ENCODE assay signal across 8 cellular contexts in the genomic region with DNA sequence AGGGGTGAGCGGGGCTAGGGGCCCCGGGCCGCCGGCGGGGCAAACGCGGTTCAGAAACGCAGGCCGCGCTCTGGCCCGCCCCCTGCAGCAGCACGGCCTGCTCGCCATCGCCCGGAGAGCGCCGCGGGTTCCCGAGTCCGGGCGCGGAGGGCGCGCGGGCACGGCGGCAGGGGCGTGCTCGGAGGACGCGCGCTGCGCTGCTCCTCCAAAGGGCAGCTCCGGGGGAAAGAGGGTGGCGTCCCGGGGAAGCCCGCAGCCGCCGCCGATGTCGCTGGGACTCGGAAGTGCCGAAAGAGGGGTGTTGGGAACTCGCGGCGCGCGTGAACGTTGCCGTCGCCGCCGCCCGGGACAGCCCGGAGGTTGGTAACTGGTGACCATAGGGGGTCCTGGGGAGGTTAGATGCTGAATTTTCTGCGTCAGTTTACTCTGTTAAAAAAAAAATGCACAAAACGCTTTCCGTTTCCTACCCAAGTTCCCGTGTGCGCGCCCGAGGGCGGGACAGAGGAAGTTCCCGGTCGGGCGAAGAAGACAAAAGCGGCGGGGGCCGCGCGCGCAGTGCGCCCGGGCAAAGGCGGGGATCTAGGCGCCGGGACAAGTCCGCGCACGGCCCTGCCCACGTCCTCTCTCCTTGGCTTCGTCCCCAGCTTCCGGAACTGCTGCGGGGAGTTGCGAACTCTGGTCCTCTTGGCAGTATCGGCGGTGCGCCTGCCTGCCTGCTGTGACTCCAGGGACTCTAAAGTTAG. TPM values are rescaled to one million over a fixed set of nuclear protein-coding genes. Genes with fewer than 3 reads are reported as not detected.
DNase-seq lines count a peak whose midpoint lies in the region; ATAC-seq, FAIRE-seq and TF ChIP-seq lines count a peak whose summit lies in the region.

Gene HHAT (plus strand): TSS at position 157 of the 743 bp plus-strand sequence. CDS start 20,074 bp downstream, outside the sequence.

- H3K36me3 ChIP-seq in neuron (ENCODE audit: insufficient read depth, low read length) = no peaks in the 10 kb centered on the region
- no peaks in the 10 kb centered on the region for H3K36me3 ChIP-seq in testis (ENCODE audit: low read depth, missing control alignments)

- TF ChIP-seq CTCF in testis (IDR thresholded peaks at IDR 0.05) = no peak

- H3K4me3 ChIP-seq in neuron (ENCODE audit: low read length) = peak within 1 kb of the TSS; percentile 64
- peak within 1 kb of the TSS; percentile 56 to 88 for H3K4me3 ChIP-seq in testis

- DNase-seq in DMS79 (lab: John Stamatoyannopoulos, UW) (peak; percentile 81), HuH-7.5 (ENCODE audit: low spot score) (peak; percentile 67), RKO (ENCODE audit: low spot score) (peak; percentile 79), frontal cortex (ENCODE audit: low spot score in 2 of 2) (peak; percentile 79 to 81), testis (peak; percentile 80)
- peak in 3 of 4 experiments; percentile 8 to 21 (median 18) for DNase-seq in activated naive CD4-positive, alpha-beta T cell (lab: John Stamatoyannopoulos, UW)

- no peak for FAIRE-seq in frontal cortex (lab: Jason Lieb, UNC)

- no peak for TF ChIP-seq POLR2A in testis (IDR thresholded peaks at IDR 0.05)

- H3K27ac ChIP-seq in testis = peak within 1 kb of the TSS; percentile 71 to 90

- intact Hi-C loops in testis (cut with DNase I; ENCODE audit: low total_unique reads) = no loop called here

- ATAC-seq in GM21528 (IDR thresholded peaks at IDR 0.05; ENCODE audit: low FRiP score, unreplicated experiment) = peak; percentile 64

- H3K9me3 ChIP-seq in neuron (ENCODE audit: low read length) (no peaks in the 10 kb centered on the region), testis (no peaks in the 10 kb centered on the region)

- 1% methylated on average over 32 to 81 of the region's 88 CpGs for WGBS in testis, 2 donors

- H3K27me3 ChIP-seq in neuron (ENCODE audit: insufficient read depth, low read length) = no peaks in the 10 kb centered on the region
- no peaks in the 10 kb centered on the region for H3K27me3 ChIP-seq in testis

- H2AFZ ChIP-seq in neuron (ENCODE audit: low read depth, low read length) = peak within 1 kb of the TSS; percentile 93

- no peaks in the 10 kb centered on the region for H3K4me1 ChIP-seq in neuron (ENCODE audit: insufficient read depth, low read length)
- peaks cover 7% of the 10 kb centered on the region for H3K4me1 ChIP-seq in testis

RNA-seq across cellular contexts. Expression of gene HHAT, which starts in this region (rescaled TPM):
- total RNA-seq in frontal cortex (2.4 TPM), testis (10 to 100 TPM; 23.8 to 24.3 TPM)
- 8.5 TPM for polyA plus RNA-seq in testis (ENCODE audit: insufficient read depth, low read depth, low replicate concordance)

Comparison
In these comparisons a context has a peak if more than half of its experiments do, and no peak if none do; other contexts are left out.
1. Peak in every context shown above with its lines: DNase-seq, ATAC-seq, H3K4me3 ChIP-seq and H3K27ac ChIP-seq.
2. DNase-seq: peak in every context shown above with its lines; median percentile 81 in DMS79; 80 in frontal cortex; 80 in testis; 79 in RKO; 67 in HuH-7.5; 18 in activated naive CD4-positive, alpha-beta T cell.